Comparison of ENCODE assay signal across 1 cellular context in the genomic region with DNA sequence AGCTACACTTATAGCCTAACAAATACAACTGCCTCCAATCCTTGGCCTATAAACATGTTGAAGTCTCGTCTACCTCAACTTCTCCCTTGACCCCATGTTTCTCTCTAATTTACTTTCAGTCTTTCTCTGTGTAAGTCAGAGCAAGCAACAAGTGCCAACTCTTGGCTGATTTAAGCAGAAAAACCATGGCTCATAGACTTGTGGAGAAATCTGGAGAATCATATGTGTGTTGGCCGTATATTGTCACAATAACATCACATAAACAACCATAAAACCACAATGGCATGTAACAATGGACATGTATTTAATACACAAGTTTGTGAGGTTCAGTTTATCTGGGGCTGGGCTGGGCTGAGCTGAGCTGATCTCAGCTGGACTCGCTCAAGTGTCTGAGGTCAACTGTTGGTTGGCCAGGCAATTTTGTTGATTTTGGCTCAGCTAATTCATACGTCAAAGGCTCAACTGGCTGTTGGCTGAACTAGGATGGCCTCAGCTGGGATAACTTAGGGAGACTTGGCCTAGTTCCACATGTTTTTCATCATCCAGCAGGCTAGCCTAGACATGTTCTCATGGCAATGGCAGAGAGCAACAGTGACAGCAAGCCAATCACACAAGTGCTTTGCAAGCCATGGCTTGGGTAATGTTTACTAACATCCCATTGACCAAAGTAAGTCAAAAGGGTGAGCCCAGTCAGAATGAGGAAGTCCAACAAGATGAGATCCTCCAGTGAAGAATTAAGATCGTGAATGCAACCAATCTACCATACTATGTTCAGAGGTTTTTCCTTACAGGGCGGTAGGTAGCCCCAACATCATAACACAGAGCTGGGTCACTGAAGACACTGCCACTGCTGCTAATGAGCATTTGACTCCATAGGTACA.
A peak's percentile ranks its signal among the peaks of the same experiment; 100 is the strongest.
TF ChIP-seq lines count a peak whose summit lies in the region.

No MANE protein-coding gene starts in this region.

TF ChIP-seq in SK-N-SH treated with all-trans-retinoic acid at 6 μM for 48 hours, 23 proteins besides CTCF, POLR2A, EP300 and RAD21 (continued from another document):
- TF ChIP-seq, protein P1, sequence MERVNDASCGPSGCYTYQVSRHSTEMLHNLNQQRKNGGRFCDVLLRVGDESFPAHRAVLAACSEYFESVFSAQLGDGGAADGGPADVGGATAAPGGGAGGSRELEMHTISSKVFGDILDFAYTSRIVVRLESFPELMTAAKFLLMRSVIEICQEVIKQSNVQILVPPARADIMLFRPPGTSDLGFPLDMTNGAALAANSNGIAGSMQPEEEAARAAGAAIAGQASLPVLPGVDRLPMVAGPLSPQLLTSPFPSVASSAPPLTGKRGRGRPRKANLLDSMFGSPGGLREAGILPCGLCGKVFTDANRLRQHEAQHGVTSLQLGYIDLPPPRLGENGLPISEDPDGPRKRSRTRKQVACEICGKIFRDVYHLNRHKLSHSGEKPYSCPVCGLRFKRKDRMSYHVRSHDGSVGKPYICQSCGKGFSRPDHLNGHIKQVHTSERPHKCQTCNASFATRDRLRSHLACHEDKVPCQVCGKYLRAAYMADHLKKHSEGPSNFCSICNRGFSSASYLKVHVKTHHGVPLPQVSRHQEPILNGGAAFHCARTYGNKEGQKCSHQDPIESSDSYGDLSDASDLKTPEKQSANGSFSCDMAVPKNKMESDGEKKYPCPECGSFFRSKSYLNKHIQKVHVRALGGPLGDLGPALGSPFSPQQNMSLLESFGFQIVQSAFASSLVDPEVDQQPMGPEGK (CRISPR knock-in tag; IDR thresholded peaks at IDR 0.05; ENCODE audit: borderline replicate concordance): no peak
- TF ChIP-seq ZNF565 (CRISPR knock-in tag; conservative IDR thresholded peaks at IDR 0.05; ENCODE audit: low read depth) (no peak), ZNF8 (CRISPR knock-in tag; IDR thresholded peaks at IDR 0.05) (no peak), ZFP3 (CRISPR knock-in tag; IDR thresholded peaks at IDR 0.05) (peak; percentile 80), CSDC2 (CRISPR knock-in tag; IDR thresholded peaks at IDR 0.05) (peak; percentile 78), ISL1 (CRISPR knock-in tag; IDR thresholded peaks at IDR 0.05) (peak; percentile 62)
